In genomic region chr2:110664135-110664534, GRCh38 we compare ENCODE assay signal across 33 cellular contexts. TPM values are rescaled to one million over a fixed set of nuclear protein-coding genes. Genes with fewer than 3 reads are reported as not detected.
"Had no signal": no experiment of that assay in that cellular context is flagged by ENCODE, and none has a peak within 500 bp of the region (broad histone marks: within the 10 kb centered on the region; RNA-seq: fewer than 3 reads in every experiment).

No MANE protein-coding gene starts in this region.

- H3K4me3 Mint-ChIP-seq: activated CD4-positive, alpha-beta T cell treated with anti-CD3 and anti-CD28 coated beads for 36 hours; activated CD8-positive, alpha-beta memory T cell treated with anti-CD3 and anti-CD28 coated beads, Interleukin-2, amount 10 ng/mL, durations not matched to agents 7 days and 5 days; activated CD8-positive, alpha-beta T cell treated with anti-CD3 and anti-CD28 coated beads, Interleukin-2, amount 10 ng/mL, durations not matched to agents 7 days and 5 days; activated naive CD8-positive, alpha-beta T cell; effector memory CD8-positive, alpha-beta T cell; nephron; stimulated activated effector memory CD8-positive, alpha-beta T cell treated with anti-CD3 and anti-CD28 coated beads, Interleukin-12 subunit alpha, Interleukin-12 subunit beta, amount 100 ng/mL, for 72 hours; T-helper 2 cell treated with Interferon-gamma antibody and Interleukin-4, amounts not matched to agents 5 μg/mL and 100 μg/mL, for 36 hours had no signal

- H3K4me3 ChIP-seq: adrenal gland, ascending aorta, lung, mucosa of descending colon, ovary, skin epidermis, stomach, thyroid gland, upper lobe of left lung, vagina had no signal

- H3K27ac Mint-ChIP-seq: activated CD4-positive, alpha-beta T cell treated with anti-CD3 and anti-CD28 coated beads for 36 hours; activated CD8-positive, alpha-beta memory T cell treated with anti-CD3 and anti-CD28 coated beads, Interleukin-2, amount 10 ng/mL, durations not matched to agents 7 days and 5 days; activated CD8-positive, alpha-beta T cell treated with anti-CD3 and anti-CD28 coated beads, Interleukin-2, amount 10 ng/mL, durations not matched to agents 7 days and 5 days; activated naive CD8-positive, alpha-beta T cell; activated T-helper 2 cell treated with anti-CD3 and anti-CD28 coated beads, Interferon-gamma antibody, Interleukin-2, Interleukin-4, amounts not matched to agents 10 μg/mL and 5 μg/mL and 100 μg/mL, durations not matched to agents 14 hours and 24 hours and 36 hours; progenitor cell of endocrine pancreas; stimulated activated effector memory CD8-positive, alpha-beta T cell treated with anti-CD3 and anti-CD28 coated beads, Interleukin-12 subunit alpha, Interleukin-12 subunit beta, amount 100 ng/mL, for 72 hours; T-helper 2 cell treated with Interferon-gamma antibody and Interleukin-4, amounts not matched to agents 5 μg/mL and 100 μg/mL, for 36 hours had no signal

- H3K27me3 Mint-ChIP-seq: activated CD4-positive, alpha-beta T cell treated with anti-CD3 and anti-CD28 coated beads for 36 hours; activated CD8-positive, alpha-beta memory T cell treated with anti-CD3 and anti-CD28 coated beads, Interleukin-2, amount 10 ng/mL, durations not matched to agents 7 days and 5 days; activated naive CD8-positive, alpha-beta T cell; effector memory CD8-positive, alpha-beta T cell; progenitor cell of endocrine pancreas had no signal

- H3K36me3 ChIP-seq: adrenal gland, ascending aorta, ovary, thyroid gland, upper lobe of left lung, vagina had no signal

- DNase-seq: activated CD4-positive, alpha-beta T cell treated with anti-CD3 and anti-CD28 coated beads for 36 hours; activated CD4-positive, CD25-positive, alpha-beta regulatory T cell; activated CD8-positive, alpha-beta memory T cell treated with anti-CD3 and anti-CD28 coated beads, Interleukin-2, amount 10 ng/mL, durations not matched to agents 7 days and 5 days; activated CD8-positive, alpha-beta T cell treated with anti-CD3 and anti-CD28 coated beads, Interleukin-2, amount 10 ng/mL, durations not matched to agents 7 days and 5 days; activated T-cell treated with anti-CD3 and anti-CD28 coated beads, Interleukin-2, amount 50 U/mL, for 48 hours; adrenal gland; caudate nucleus; cortex of kidney; effector memory CD8-positive, alpha-beta T cell; foreskin melanocyte; kidney glomerular epithelial cell; mesendoderm; mucosa of descending colon; ovary; stimulated activated CD4-positive, alpha-beta T cell treated with anti-CD3 and anti-CD28 coated beads, Interleukin-12 subunit alpha, Interleukin-12 subunit beta, amount 100 ng/mL, for 4 hours; stimulated activated CD4-positive, alpha-beta T cell treated with anti-CD3 and anti-CD28 coated beads, Interleukin-4, amount 100 ng/mL, for 24 hours; stomach; thyroid gland; upper lobe of left lung had no signal

- H3K4me1 ChIP-seq: adrenal gland, ascending aorta, stomach, thyroid gland, upper lobe of left lung, vagina had no signal

- H3K27me3 ChIP-seq: ascending aorta, neutrophil, ovary, stomach, thyroid gland, upper lobe of left lung, vagina had no signal

- H3K4me1 Mint-ChIP-seq: activated CD4-positive, alpha-beta T cell treated with anti-CD3 and anti-CD28 coated beads for 36 hours had no signal

- H3K9me3 ChIP-seq: adrenal gland, ascending aorta, mucosa of descending colon, neutrophil, ovary, stomach, thyroid gland, upper lobe of left lung, vagina had no signal

- H3K27ac ChIP-seq: adrenal gland, ascending aorta, neutrophil, ovary, skin epidermis, stomach, thyroid gland, upper lobe of left lung, vagina had no signal

- ATAC-seq: activated CD4-positive, alpha-beta T cell treated with anti-CD3 and anti-CD28 coated beads for 36 hours; activated CD8-positive, alpha-beta memory T cell treated with anti-CD3 and anti-CD28 coated beads, Interleukin-2, amount 10 ng/mL, durations not matched to agents 7 days and 5 days; activated CD8-positive, alpha-beta T cell treated with anti-CD3 and anti-CD28 coated beads, Interleukin-2, amount 10 ng/mL, durations not matched to agents 7 days and 5 days; effector memory CD8-positive, alpha-beta T cell; esophagus mucosa; left lobe of liver; mucosa of descending colon; sciatic nerve; stimulated activated effector memory CD8-positive, alpha-beta T cell treated with anti-CD3 and anti-CD28 coated beads, Interleukin-12 subunit alpha, Interleukin-12 subunit beta, amount 100 ng/mL, for 72 hours had no signal

- H3K9me3 Mint-ChIP-seq: activated T-helper 2 cell treated with anti-CD3 and anti-CD28 coated beads, Interferon-gamma antibody, Interleukin-2, Interleukin-4, amounts not matched to agents 10 μg/mL and 5 μg/mL and 100 μg/mL, durations not matched to agents 14 hours and 24 hours and 36 hours; effector memory CD8-positive, alpha-beta T cell; nephron; stimulated activated effector memory CD8-positive, alpha-beta T cell treated with anti-CD3 and anti-CD28 coated beads, Interleukin-12 subunit alpha, Interleukin-12 subunit beta, amount 100 ng/mL, for 72 hours; T-helper 2 cell treated with Interferon-gamma antibody and Interleukin-4, amounts not matched to agents 5 μg/mL and 100 μg/mL, for 36 hours had no signal

RNA-seq across cellular contexts. Expression of gene BUB1, which starts 13.7 kb away (rescaled TPM):
- total RNA-seq: ascending aorta had no signal
